21 cellular contexts compared by ENCODE assay signal in the genomic region with DNA sequence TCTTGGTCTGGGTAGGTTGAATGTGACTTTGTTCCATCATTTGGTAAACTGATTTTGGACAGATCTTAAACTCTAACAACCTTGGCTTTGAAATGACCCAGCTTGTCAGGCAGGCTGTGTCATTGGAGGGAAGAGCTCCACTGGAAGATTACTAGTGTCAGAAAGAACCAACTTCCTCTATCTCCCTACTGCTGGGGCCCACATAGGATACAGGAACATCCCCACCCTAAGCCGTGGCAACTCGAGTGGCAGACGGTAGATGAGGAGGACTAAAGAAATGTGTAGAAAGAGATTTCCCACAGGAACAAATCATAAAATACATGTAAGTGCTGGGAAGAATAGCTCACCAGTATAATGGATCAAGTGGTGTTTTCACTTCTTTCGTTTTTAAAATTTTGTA. TPM values are rescaled to one million over a fixed set of nuclear protein-coding genes. Genes with fewer than 3 reads are reported as not detected.
"Had no signal": no experiment of that assay in that cellular context is flagged by ENCODE, and none has a peak within 500 bp of the region (broad histone marks: within the 10 kb centered on the region; RNA-seq: fewer than 3 reads in every experiment).

No MANE protein-coding gene starts in this region.

- H3K4me1 ChIP-seq: colonic mucosa, neural progenitor cell, tibial nerve had no signal

- H3K9me3 ChIP-seq: colonic mucosa, right lobe of liver, tibial nerve had no signal

- H3K4me3 ChIP-seq: colonic mucosa, neural progenitor cell, right lobe of liver, smooth muscle cell, tibial nerve had no signal

- H3K36me3 Mint-ChIP-seq: activated naive CD8-positive, alpha-beta T cell treated with anti-CD3 and anti-CD28 coated beads, Interleukin-2, amount 10 ng/mL, durations not matched to agents 7 days and 5 days; brain; naive B cell; neural progenitor cell had no signal

- H3K36me3 ChIP-seq: colonic mucosa, neural progenitor cell, right lobe of liver, tibial nerve had no signal

- H3K4me3 Mint-ChIP-seq: activated CD4-positive, alpha-beta T cell treated with anti-CD3 and anti-CD28 coated beads, Interleukin-2, amount 10 ng/mL, durations not matched to agents 7 days and 5 days; activated naive CD8-positive, alpha-beta T cell treated with anti-CD3 and anti-CD28 coated beads, Interleukin-2, amount 10 ng/mL, durations not matched to agents 7 days and 5 days; brain; naive B cell; neural progenitor cell had no signal

- H3K4me2 ChIP-seq: neural progenitor cell, smooth muscle cell had no signal

- H3K9ac ChIP-seq: neural progenitor cell had no signal

- H3K9me3 Mint-ChIP-seq: activated CD4-positive, alpha-beta T cell treated with anti-CD3 and anti-CD28 coated beads, Interleukin-2, amount 10 ng/mL, durations not matched to agents 7 days and 5 days; activated naive CD8-positive, alpha-beta T cell treated with anti-CD3 and anti-CD28 coated beads, Interleukin-2, amount 10 ng/mL, durations not matched to agents 7 days and 5 days; brain; naive B cell; neural progenitor cell had no signal

- H2AFZ ChIP-seq: neural progenitor cell had no signal

- H3K27ac ChIP-seq: colonic mucosa, neural progenitor cell, right lobe of liver, tibial nerve had no signal

- DNase-seq: activated CD4-positive, alpha-beta T cell treated with anti-CD3 and anti-CD28 coated beads, Interleukin-2, amount 10 ng/mL, durations not matched to agents 7 days and 5 days; activated naive CD4-positive, alpha-beta T cell; activated naive CD8-positive, alpha-beta T cell treated with anti-CD3 and anti-CD28 coated beads, Interleukin-2, amount 10 ng/mL, durations not matched to agents 7 days and 5 days; activated T-cell treated with anti-CD3 and anti-CD28 coated beads for 4 hours; central memory CD4-positive, alpha-beta T cell; colonic mucosa; naive B cell; right lobe of liver; stimulated activated CD4-positive, alpha-beta T cell treated with anti-CD3 and anti-CD28 coated beads, Interleukin-4, amount 100 ng/mL, for 4 hours; stimulated activated CD8-positive, alpha-beta memory T cell treated with anti-CD3 and anti-CD28 coated beads, Interleukin-4, amount 100 ng/mL, for 48 hours; stimulated activated naive CD4-positive, alpha-beta T cell treated with Interleukin-2 at 50 U/mL for 16 hours; substantia nigra had no signal

- H3K27me3 ChIP-seq: colonic mucosa, right lobe of liver, tibial nerve had no signal

- H3K27ac Mint-ChIP-seq: activated CD4-positive, alpha-beta T cell treated with anti-CD3 and anti-CD28 coated beads, Interleukin-2, amount 10 ng/mL, durations not matched to agents 7 days and 5 days; activated naive CD8-positive, alpha-beta T cell treated with anti-CD3 and anti-CD28 coated beads, Interleukin-2, amount 10 ng/mL, durations not matched to agents 7 days and 5 days; brain; naive B cell; neural progenitor cell had no signal

- H3K4me1 Mint-ChIP-seq: activated CD4-positive, alpha-beta T cell treated with anti-CD3 and anti-CD28 coated beads, Interleukin-2, amount 10 ng/mL, durations not matched to agents 7 days and 5 days; activated naive CD8-positive, alpha-beta T cell treated with anti-CD3 and anti-CD28 coated beads, Interleukin-2, amount 10 ng/mL, durations not matched to agents 7 days and 5 days; brain; naive B cell; neural progenitor cell had no signal

RNA-seq across cellular contexts. Expression of gene G6PC2, which starts 4.3 kb away (rescaled TPM):
- total RNA-seq: activated CD4-positive, alpha-beta T cell treated with anti-CD3 and anti-CD28 coated beads, Interleukin-2, amount 10 ng/mL, durations not matched to agents 7 days and 5 days; activated naive CD8-positive, alpha-beta T cell treated with anti-CD3 and anti-CD28 coated beads, Interleukin-2, amount 10 ng/mL, durations not matched to agents 7 days and 5 days; esophagus mucosa; left lobe of liver; mononuclear cell; osteocyte; pulmonary artery endothelial cell; right lobe of liver; smooth muscle cell; tibial nerve had no signal
- polyA plus RNA-seq: smooth muscle cell had no signal

RNA-seq across cellular contexts. Expression of gene SPC25, which starts 6.6 kb away (rescaled TPM):
- total RNA-seq: tibial nerve had no signal
